23 cellular contexts compared by ENCODE assay signal in the genomic region with DNA sequence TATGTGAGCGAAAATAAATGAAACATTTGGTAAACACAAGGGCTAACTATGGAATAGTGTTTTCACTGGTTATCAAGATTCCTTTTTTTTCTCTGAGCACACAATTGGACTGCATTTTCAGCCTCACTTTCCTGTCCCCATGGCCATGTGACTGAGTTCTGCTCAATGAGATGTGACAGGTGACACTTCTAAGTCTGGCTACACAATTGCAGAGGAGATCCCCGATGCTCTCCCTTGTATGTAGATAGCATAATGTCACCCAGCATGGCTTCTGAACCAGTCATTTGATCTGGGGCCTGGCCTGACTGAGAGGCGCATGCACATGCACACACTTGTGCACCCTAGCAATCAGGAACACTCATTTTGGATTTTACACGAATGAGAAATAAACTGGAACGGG.
"Had no signal": no experiment of that assay in that cellular context is flagged by ENCODE, and none has a peak within 500 bp of the region (broad histone marks: within the 10 kb centered on the region; RNA-seq: fewer than 3 reads in every experiment).

No MANE protein-coding gene starts in this region.

- H3K36me3 ChIP-seq: neutrophil, spleen, tibial nerve, upper lobe of right lung, vagina had no signal

- FAIRE-seq: islet of Langerhans had no signal

- H3K4me1 ChIP-seq: psoas muscle, spleen, tibial nerve, upper lobe of right lung, vagina had no signal

- H3K27ac ChIP-seq: dorsolateral prefrontal cortex, neutrophil, psoas muscle, spleen, testis, tibial nerve, upper lobe of right lung, vagina had no signal

- ATAC-seq: psoas muscle; sciatic nerve; stimulated activated naive B cell treated with anti-CD40 and anti-IgM and Interleukin-4, amounts not matched to agents 10 μg/mL and 1 μg/mL and 100 μg/mL, for 72 hours; upper lobe of right lung had no signal

- H3K4me3 ChIP-seq: dorsolateral prefrontal cortex, psoas muscle, spleen, testis, tibial nerve, upper lobe of right lung, vagina had no signal

- H3K9me3 ChIP-seq: neutrophil, psoas muscle, spleen, testis, tibial nerve, upper lobe of right lung, vagina had no signal

- DNase-seq: dorsolateral prefrontal cortex; effector CD8-positive, alpha-beta T cell; foreskin melanocyte; head of caudate nucleus; hippocampal formation; kidney glomerular epithelial cell; mesendoderm; naive B cell; nephron progenitor cell; psoas muscle; spleen; stimulated activated CD4-positive, alpha-beta T cell treated with anti-CD3 and anti-CD28 coated beads, Interleukin-15, amount 100 ng/mL, for 24 hours; stimulated activated CD4-positive, alpha-beta T cell treated with anti-CD3 and anti-CD28 coated beads, Interleukin-1b, Interleukin-23, amount 100 ng/mL, for 48 hours; stimulated activated CD4-positive, alpha-beta T cell treated with anti-CD3 and anti-CD28 coated beads, Interleukin-4, amount 100 ng/mL, for 4 hours; stimulated activated naive B cell treated with anti-CD40 and anti-IgM and Interleukin-4, amounts not matched to agents 10 μg/mL and 1 μg/mL and 100 μg/mL, for 72 hours; stimulated activated naive CD8-positive, alpha-beta T cell treated with anti-CD3 and anti-CD28 coated beads, Interleukin-15, amount 100 ng/mL, for 72 hours; testis; upper lobe of right lung had no signal

- H3K27me3 ChIP-seq: dorsolateral prefrontal cortex, neutrophil, spleen, testis, tibial nerve, upper lobe of right lung, vagina had no signal
